Comparison of ENCODE assay signal across 11 cellular contexts in the genomic region with DNA sequence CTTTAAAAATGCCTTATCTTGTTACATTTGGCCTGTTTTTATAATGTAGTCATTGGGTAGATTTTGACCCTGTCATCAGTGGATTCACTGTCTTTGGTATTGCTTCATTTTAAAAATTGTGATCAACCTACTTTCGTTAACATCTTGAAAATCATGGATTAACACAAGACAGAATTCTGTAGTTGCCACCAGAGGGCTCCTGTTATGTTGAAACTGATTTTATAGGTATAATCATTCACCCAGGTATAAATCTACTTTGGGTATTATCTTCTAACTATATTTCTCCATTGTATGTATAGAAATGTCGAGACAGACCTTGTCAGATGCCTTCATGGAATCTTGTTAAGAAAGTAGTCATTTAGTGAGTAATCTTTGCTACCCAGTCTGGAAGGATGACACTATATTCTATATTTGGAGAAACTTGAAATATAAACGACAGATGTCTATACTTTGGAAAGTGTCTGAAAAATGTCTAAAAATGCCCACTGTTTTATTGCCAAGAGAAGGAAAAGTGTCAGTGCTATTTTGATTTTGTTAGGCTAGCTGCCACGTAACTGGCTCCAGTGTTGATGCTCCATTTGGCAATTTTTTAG.
DNase-seq lines count a peak whose midpoint lies in the region; ATAC-seq and TF ChIP-seq lines count a peak whose summit lies in the region.
"Had no signal": no experiment of that assay in that cellular context is flagged by ENCODE, and none has a peak within 500 bp of the region (broad histone marks: within the 10 kb centered on the region; RNA-seq: fewer than 3 reads in every experiment).

No MANE protein-coding gene starts in this region.

- no peak overlapping the region for H2BK120ac ChIP-seq in IMR-90 (ENCODE audit: low read depth, low read length)

- no peak overlapping the region for H3K56ac ChIP-seq in IMR-90 (ENCODE audit: extremely low read depth, insufficient read depth, low read length)

- in situ Hi-C loops in IMR-90 (cut with MboI; ENCODE audit: low sequenced_read_pairs) (no loop called here), astrocyte of the spinal cord (cut with HindIII; ENCODE audit: low sequenced_read_pairs) (no loop called here)

- H3K4me3 Mint-ChIP-seq in activated naive CD8-positive, alpha-beta T cell treated with anti-CD3 and anti-CD28 coated beads for 36 hours = no peak overlapping the region

- no peaks in the 10 kb centered on the region for H3K9me3 ChIP-seq in IMR-90 (ENCODE audit: control insufficient read depth, insufficient read depth, low read length)
- no peaks in the 10 kb centered on the region for H3K9me3 ChIP-seq in liver (ENCODE audit: control insufficient read depth in 4 of 4, low read length in 3 of 4)
- H3K9me3 ChIP-seq: prostate gland had no signal

- no peak overlapping the region for H3K27ac Mint-ChIP-seq in activated naive CD8-positive, alpha-beta T cell treated with anti-CD3 and anti-CD28 coated beads for 36 hours

- no peak overlapping the region for H2BK15ac ChIP-seq in IMR-90 (ENCODE audit: low read depth, low read length)

- H4K91ac ChIP-seq in IMR-90 (ENCODE audit: insufficient read depth, low read depth, low read length) = no peak overlapping the region

- no peak overlapping the region for H3K4me3 ChIP-seq in IMR-90 (ENCODE audit: insufficient read depth, low read depth, low read length)
- no peak overlapping the region for H3K4me3 ChIP-seq in astrocyte of the spinal cord (ENCODE audit: low read depth, low read length)
- no peak overlapping the region for H3K4me3 ChIP-seq in liver (ENCODE audit: low read depth in 1 of 3, low read length in 3 of 3)
- H3K4me3 ChIP-seq: prostate gland had no signal

- H3K36me3 Mint-ChIP-seq in activated naive CD8-positive, alpha-beta T cell treated with anti-CD3 and anti-CD28 coated beads for 36 hours = peaks cover 2% of the 10 kb centered on the region

- no peaks in the 10 kb centered on the region for H3K27me3 ChIP-seq in IMR-90 (ENCODE audit: control insufficient read depth, insufficient read depth, low read length)
- no peaks in the 10 kb centered on the region for H3K27me3 ChIP-seq in liver (ENCODE audit: control insufficient read depth in 4 of 4, insufficient read depth in 4 of 4, low read length in 3 of 4)

- H3K9ac ChIP-seq in IMR-90 (ENCODE audit: low read depth, low read length) (no peak overlapping the region), liver (ENCODE audit: low read depth in 1 of 2, low read length in 2 of 2) (no peak overlapping the region)

- no peak overlapping the region for H4K5ac ChIP-seq in IMR-90 (ENCODE audit: low read depth, low read length)

- H4K8ac ChIP-seq in IMR-90 (ENCODE audit: low read depth in 2 of 2, low read length in 2 of 2) = no peak overlapping the region

- H3K4me2 ChIP-seq in IMR-90 (ENCODE audit: low read depth, low read length) = no peak overlapping the region

- no peak overlapping the region for H2AK5ac ChIP-seq in IMR-90 (ENCODE audit: low read depth, low read length)

- no peaks in the 10 kb centered on the region for H4K20me1 ChIP-seq in IMR-90 (ENCODE audit: insufficient read depth, low read length)

- no peak overlapping the region for H2BK20ac ChIP-seq in IMR-90 (ENCODE audit: low read depth, low read length)

- no peaks in the 10 kb centered on the region for H3K4me1 Mint-ChIP-seq in activated naive CD8-positive, alpha-beta T cell treated with anti-CD3 and anti-CD28 coated beads for 36 hours

- no peak overlapping the region for H3K14ac ChIP-seq in IMR-90 (replicated peaks; ENCODE audit: low read depth, low read length)

- H2AK9ac ChIP-seq in IMR-90 (replicated peaks; ENCODE audit: low read depth, low read length, poor library complexity) = no peak overlapping the region

- H3K18ac ChIP-seq in IMR-90 (ENCODE audit: low read depth, low read length) = no peak overlapping the region

- WGBS in IMR-90 (ENCODE audit: extremely low coverage in 2 of 2, insufficient read length in 1 of 2), 2 experiments = no CpG with 5 or more reads among the region's 4 CpGs
- WGBS in liver = 86% methylated on average over 4 of the region's 4 CpGs

- H3K4ac ChIP-seq in IMR-90 (ENCODE audit: low read depth, low read length) = no peak overlapping the region

- TF ChIP-seq CTCF in C4-2B (conservative IDR thresholded peaks at IDR 0.05) (peak; percentile 72), IMR-90 (conservative IDR thresholded peaks at IDR 0.05; ENCODE audit: low read depth, low read length) (peak; percentile 43), astrocyte of the spinal cord (IDR thresholded peaks at IDR 0.05; ENCODE audit: low read depth, low read length) (peak; percentile 49), liver (IDR thresholded peaks at IDR 0.05; ENCODE audit: low read depth, low read length, missing input control) (peak; percentile 25), omental fat pad (IDR thresholded peaks at IDR 0.05) (no peak)

- H3K9me1 ChIP-seq in IMR-90 (ENCODE audit: insufficient read depth, low read length) = peaks cover 9% of the 10 kb centered on the region; the same call in 1 of the 2 replicates

- H3K36me3 ChIP-seq in IMR-90 (ENCODE audit: control insufficient read depth, insufficient read depth, low read length) (peaks cover 3% of the 10 kb centered on the region; the same call in 1 of the 2 replicates), liver (ENCODE audit: control insufficient read depth in 4 of 4, insufficient read depth in 3 of 4, low read depth in 1 of 4, low read length in 3 of 4) (no peaks in the 10 kb centered on the region)
- H3K36me3 ChIP-seq: prostate gland had no signal

- peaks cover 9% of the 10 kb centered on the region; the same call in 1 of the 2 replicates for H3K4me1 ChIP-seq in IMR-90 (ENCODE audit: control insufficient read depth, insufficient read depth, low read length)
- no peaks in the 10 kb centered on the region for H3K4me1 ChIP-seq in liver (ENCODE audit: control insufficient read depth in 4 of 4, insufficient read depth in 4 of 4, low read length in 3 of 4)
- H3K4me1 ChIP-seq: prostate gland had no signal

- H2BK5ac ChIP-seq in IMR-90 (ENCODE audit: low read depth, low read length, poor library complexity, severe bottlenecking) = no peak overlapping the region

- intact Hi-C loops in IMR-90 (cut with micrococcal nuclease) = loop anchor here (2.0 kb wide), 1 partner anchor 93 kb away; no protein-coding TSS in a partner anchor

- dilution Hi-C loops in IMR-90 (cut with HindIII; ENCODE audit: low sequenced_read_pairs, unreplicated experiment) = no loop called here

- TF ChIP-seq POLR2A in IMR-90 (IDR thresholded peaks at IDR 0.05; ENCODE audit: low read depth, low read length) = no peak

- no peak overlapping the region for H3K23ac ChIP-seq in IMR-90 (ENCODE audit: low read depth, low read length)

- no peak for ATAC-seq in IMR-90 (ENCODE audit: low read depth)
- ATAC-seq in omental fat pad (ENCODE audit: low FRiP score) = no peak

- DNase-seq in IMR-90 = peak; percentile 31
- DNase-seq in astrocyte of the spinal cord (ENCODE audit: low read depth, low spot score) = peak; percentile 33
- DNase-seq in hepatic stellate cell (ENCODE audit: low spot score) = no peak
- no peak for DNase-seq in NCI-H1436 (lab: John Stamatoyannopoulos, UW)
- DNase-seq in omental fat pad (ENCODE audit: low spot score) = no peak
- no peak for DNase-seq in activated naive CD8-positive, alpha-beta T cell treated with anti-CD3 and anti-CD28 coated beads for 36 hours
- DNase-seq: activated naive CD4-positive, alpha-beta T cell treated with anti-CD3 and anti-CD28 coated beads, Interleukin-2, amount 50 U/mL, for 16 hours; NCI-H2029 treated with DMSO at 0.1 percent for 48 hours had no signal

- peaks cover 7 to 29% of the 10 kb centered on the region in 2 experiments for H3K79me1 ChIP-seq in IMR-90 (ENCODE audit: low read depth in 1 of 2, low read length in 2 of 2)

- CTCF ChIA-PET in IMR-90 (lab: Yijun Ruan, JAX) = no interaction called here

- no peak overlapping the region for H3K27ac ChIP-seq in C4-2B
- H3K27ac ChIP-seq in IMR-90 (ENCODE audit: insufficient read depth, low read length) = no peak overlapping the region
- no peak overlapping the region for H3K27ac ChIP-seq in liver (ENCODE audit: low read depth in 1 of 2, low read length in 2 of 2)
- H3K27ac ChIP-seq: prostate gland had no signal

- POLR2A ChIA-PET in IMR-90 (lab: Charles Lee; ENCODE audit: unreplicated experiment) = no interaction called here

- TF ChIP-seq RAD21 in IMR-90 (IDR thresholded peaks at IDR 0.05; ENCODE audit: low read length) (peak; percentile 38), liver (IDR thresholded peaks at IDR 0.05) (peak; percentile 46 to 48)

- no TSS peak for BruUV-seq in IMR-90 (replicated peaks; lab: Mats Ljungman, UMichigan)

- H3K9me3 Mint-ChIP-seq in activated naive CD8-positive, alpha-beta T cell treated with anti-CD3 and anti-CD28 coated beads for 36 hours = no peaks in the 10 kb centered on the region

- H2AFZ ChIP-seq in IMR-90 (replicated peaks; ENCODE audit: low read length, poor library complexity) = no peak overlapping the region

- no peaks in the 10 kb centered on the region for H3K27me3 Mint-ChIP-seq in activated naive CD8-positive, alpha-beta T cell treated with anti-CD3 and anti-CD28 coated beads for 36 hours

TF ChIP-seq in IMR-90, 13 proteins besides CTCF, POLR2A, EP300 and RAD21:
- TF ChIP-seq CEBPB (IDR thresholded peaks at IDR 0.05; ENCODE audit: low read depth, low read length) = peak; percentile 18; the same call in 1 of the 2 replicates
- peak; percentile 42; the same call in 1 of the 2 replicates for TF ChIP-seq SMC3 (IDR thresholded peaks at IDR 0.05; ENCODE audit: low read depth, low read length)
- TF ChIP-seq, protein P1, sequence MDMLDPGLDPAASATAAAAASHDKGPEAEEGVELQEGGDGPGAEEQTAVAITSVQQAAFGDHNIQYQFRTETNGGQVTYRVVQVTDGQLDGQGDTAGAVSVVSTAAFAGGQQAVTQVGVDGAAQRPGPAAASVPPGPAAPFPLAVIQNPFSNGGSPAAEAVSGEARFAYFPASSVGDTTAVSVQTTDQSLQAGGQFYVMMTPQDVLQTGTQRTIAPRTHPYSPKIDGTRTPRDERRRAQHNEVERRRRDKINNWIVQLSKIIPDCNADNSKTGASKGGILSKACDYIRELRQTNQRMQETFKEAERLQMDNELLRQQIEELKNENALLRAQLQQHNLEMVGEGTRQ (IDR thresholded peaks at IDR 0.05; ENCODE audit: low read depth, low read length) = no peak

TF ChIP-seq in liver, 16 proteins besides CTCF, POLR2A, EP300 and RAD21 (continues in another document):
- TF ChIP-seq, protein P2, sequence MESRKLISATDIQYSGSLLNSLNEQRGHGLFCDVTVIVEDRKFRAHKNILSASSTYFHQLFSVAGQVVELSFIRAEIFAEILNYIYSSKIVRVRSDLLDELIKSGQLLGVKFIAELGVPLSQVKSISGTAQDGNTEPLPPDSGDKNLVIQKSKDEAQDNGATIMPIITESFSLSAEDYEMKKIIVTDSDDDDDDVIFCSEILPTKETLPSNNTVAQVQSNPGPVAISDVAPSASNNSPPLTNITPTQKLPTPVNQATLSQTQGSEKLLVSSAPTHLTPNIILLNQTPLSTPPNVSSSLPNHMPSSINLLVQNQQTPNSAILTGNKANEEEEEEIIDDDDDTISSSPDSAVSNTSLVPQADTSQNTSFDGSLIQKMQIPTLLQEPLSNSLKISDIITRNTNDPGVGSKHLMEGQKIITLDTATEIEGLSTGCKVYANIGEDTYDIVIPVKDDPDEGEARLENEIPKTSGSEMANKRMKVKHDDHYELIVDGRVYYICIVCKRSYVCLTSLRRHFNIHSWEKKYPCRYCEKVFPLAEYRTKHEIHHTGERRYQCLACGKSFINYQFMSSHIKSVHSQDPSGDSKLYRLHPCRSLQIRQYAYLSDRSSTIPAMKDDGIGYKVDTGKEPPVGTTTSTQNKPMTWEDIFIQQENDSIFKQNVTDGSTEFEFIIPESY (IDR thresholded peaks at IDR 0.05) = no peak

Comparison
In these comparisons a context has a peak if more than half of its experiments do, and no peak if none do; other contexts are left out.
1. CTCF ChIP-seq: peak in C4-2B (single experiment), IMR-90 (single experiment), astrocyte of the spinal cord (single experiment) and liver (single experiment); none in omental fat pad (0 of 3).
2. DNase-seq: peak in IMR-90 (single experiment) and astrocyte of the spinal cord (single experiment); none in hepatic stellate cell (single experiment), NCI-H1436 (single experiment), omental fat pad (single experiment) and activated naive CD8-positive, alpha-beta T cell treated with anti-CD3 and anti-CD28 coated beads for 36 hours (single experiment).